ENCODE assay signal across 28 cellular contexts in the genomic region with DNA sequence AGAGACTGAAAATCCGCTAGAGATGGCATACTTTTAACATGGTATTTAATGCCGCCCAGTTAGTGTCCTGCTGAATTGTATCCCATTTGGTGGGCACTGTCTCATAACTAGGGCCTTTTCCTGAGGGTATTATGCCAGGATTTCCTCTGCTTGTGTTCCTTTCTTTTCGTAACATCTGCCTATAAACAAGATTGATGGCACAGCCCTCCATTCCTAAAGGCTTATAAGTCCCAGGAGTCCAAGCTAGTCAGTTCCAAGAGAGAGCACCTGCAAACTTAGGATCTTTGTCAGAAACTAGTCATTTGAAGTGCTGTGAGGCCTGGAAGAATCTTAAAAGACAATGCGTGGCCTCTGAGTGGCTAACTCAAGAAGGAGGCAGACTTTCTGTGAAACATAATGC.
"Had no signal": no experiment of that assay in that cellular context is flagged by ENCODE, and none has a peak within 500 bp of the region (broad histone marks: within the 10 kb centered on the region; RNA-seq: fewer than 3 reads in every experiment).

No MANE protein-coding gene starts in this region.

- H3K27me3 Mint-ChIP-seq: activated CD4-positive, alpha-beta memory T cell treated with anti-CD3 and anti-CD28 coated beads, Interleukin-2, amount 10 ng/mL, durations not matched to agents 7 days and 5 days; activated CD4-positive, alpha-beta T cell treated with anti-CD3 and anti-CD28 coated beads, Interleukin-2, amount 10 ng/mL, durations not matched to agents 24 days and 14 days; activated naive CD4-positive, alpha-beta T cell treated with anti-CD3 and anti-CD28 coated beads, Interleukin-2, amount 50 U/mL, for 24 hours; natural killer cell treated with Interleukin-12 subunit alpha and Interleukin-12 subunit beta and Interleukin-15 and Interleukin-18, amount 100 ng/mL, for 72 hours; stimulated activated memory B cell treated with anti-CD40 and anti-IgM and Interleukin-4, amounts not matched to agents 10 μg/mL and 1 μg/mL and 100 μg/mL, for 72 hours; T-cell had no signal

- H3K27ac Mint-ChIP-seq: activated CD4-positive, alpha-beta memory T cell treated with anti-CD3 and anti-CD28 coated beads, Interleukin-2, amount 10 ng/mL, durations not matched to agents 7 days and 5 days; activated CD4-positive, alpha-beta T cell treated with anti-CD3 and anti-CD28 coated beads, Interleukin-2, amount 10 ng/mL, durations not matched to agents 24 days and 14 days; activated naive CD4-positive, alpha-beta T cell treated with anti-CD3 and anti-CD28 coated beads, Interleukin-2, amount 50 U/mL, for 24 hours; activated T-cell treated with anti-CD3 and anti-CD28 coated beads, Interleukin-2, amount 50 U/mL, for 72 hours; natural killer cell treated with Interleukin-12 subunit alpha and Interleukin-12 subunit beta and Interleukin-15 and Interleukin-18, amount 100 ng/mL, for 72 hours; stimulated activated memory B cell treated with anti-CD40 and anti-IgM and Interleukin-4, amounts not matched to agents 10 μg/mL and 1 μg/mL and 100 μg/mL, for 72 hours; T-cell; T-helper 2 cell treated with Interferon-gamma antibody and Interleukin-4, amounts not matched to agents 5 μg/mL and 100 μg/mL, for 36 hours had no signal

- H3K9me3 ChIP-seq: left ventricle myocardium inferior, right lobe of liver, testis, uterus had no signal

- H3K36me3 Mint-ChIP-seq: stimulated activated memory B cell treated with anti-CD40 and anti-IgM and Interleukin-4, amounts not matched to agents 10 μg/mL and 1 μg/mL and 100 μg/mL, for 72 hours had no signal

- H3K27me3 ChIP-seq: foreskin keratinocyte, hepatocyte, right lobe of liver, testis, uterus had no signal

- ATAC-seq: activated CD4-positive, CD25-positive, alpha-beta regulatory T cell treated with anti-CD3 and anti-CD28 coated beads, Interleukin-2, amount 50 U/mL, for 24 hours; activated T-cell treated with anti-CD3 and anti-CD28 coated beads, Interleukin-2, amount 50 U/mL, for 72 hours; foreskin keratinocyte; natural killer cell treated with Interleukin-12 subunit alpha and Interleukin-12 subunit beta and Interleukin-15 and Interleukin-18, amount 100 ng/mL, for 72 hours; right lobe of liver; stimulated activated memory B cell treated with anti-CD40 and anti-IgM and Interleukin-4, amounts not matched to agents 10 μg/mL and 1 μg/mL and 100 μg/mL, for 72 hours; T-cell had no signal

- H3K4me3 ChIP-seq: coronary artery, hepatocyte, left ventricle myocardium inferior, right lobe of liver, skin epidermis, testis, uterus had no signal

- H3K4me1 Mint-ChIP-seq: activated CD4-positive, alpha-beta T cell treated with anti-CD3 and anti-CD28 coated beads, Interleukin-2, amount 10 ng/mL, durations not matched to agents 24 days and 14 days; activated naive CD4-positive, alpha-beta T cell treated with anti-CD3 and anti-CD28 coated beads, Interleukin-2, amount 50 U/mL, for 24 hours; immature natural killer cell had no signal

- H3K4me3 Mint-ChIP-seq: activated CD4-positive, alpha-beta memory T cell treated with anti-CD3 and anti-CD28 coated beads, Interleukin-2, amount 10 ng/mL, durations not matched to agents 7 days and 5 days; activated CD4-positive, alpha-beta T cell treated with anti-CD3 and anti-CD28 coated beads, Interleukin-2, amount 10 ng/mL, durations not matched to agents 24 days and 14 days; activated naive CD4-positive, alpha-beta T cell treated with anti-CD3 and anti-CD28 coated beads, Interleukin-2, amount 50 U/mL, for 24 hours; activated T-cell treated with anti-CD3 and anti-CD28 coated beads, Interleukin-2, amount 50 U/mL, for 72 hours; immature natural killer cell; natural killer cell treated with Interleukin-12 subunit alpha and Interleukin-12 subunit beta and Interleukin-15 and Interleukin-18, amount 100 ng/mL, for 72 hours; stimulated activated memory B cell treated with anti-CD40 and anti-IgM and Interleukin-4, amounts not matched to agents 10 μg/mL and 1 μg/mL and 100 μg/mL, for 72 hours; T-cell; T-helper 2 cell treated with Interferon-gamma antibody and Interleukin-4, amounts not matched to agents 5 μg/mL and 100 μg/mL, for 36 hours had no signal

- H3K36me3 ChIP-seq: left ventricle myocardium inferior, right lobe of liver, uterus had no signal

- H3K4me1 ChIP-seq: foreskin keratinocyte, left ventricle myocardium inferior, right lobe of liver, testis, uterus had no signal

- H3K9me3 Mint-ChIP-seq: activated CD4-positive, alpha-beta memory T cell treated with anti-CD3 and anti-CD28 coated beads, Interleukin-2, amount 10 ng/mL, durations not matched to agents 7 days and 5 days; activated CD4-positive, alpha-beta T cell treated with anti-CD3 and anti-CD28 coated beads, Interleukin-2, amount 10 ng/mL, durations not matched to agents 24 days and 14 days; activated naive CD4-positive, alpha-beta T cell treated with anti-CD3 and anti-CD28 coated beads, Interleukin-2, amount 50 U/mL, for 24 hours; activated T-cell treated with anti-CD3 and anti-CD28 coated beads, Interleukin-2, amount 50 U/mL, for 72 hours; immature natural killer cell; natural killer cell treated with Interleukin-12 subunit alpha and Interleukin-12 subunit beta and Interleukin-15 and Interleukin-18, amount 100 ng/mL, for 72 hours; stimulated activated memory B cell treated with anti-CD40 and anti-IgM and Interleukin-4, amounts not matched to agents 10 μg/mL and 1 μg/mL and 100 μg/mL, for 72 hours; T-cell; T-helper 2 cell treated with Interferon-gamma antibody and Interleukin-4, amounts not matched to agents 5 μg/mL and 100 μg/mL, for 36 hours had no signal

- H3K27ac ChIP-seq: coronary artery, foreskin keratinocyte, hepatocyte, left ventricle myocardium inferior, right lobe of liver, skin epidermis, testis, uterus, VCaP had no signal

- DNase-seq: activated CD4-positive, alpha-beta memory T cell treated with anti-CD3 and anti-CD28 coated beads, Interleukin-2, amount 10 ng/mL, durations not matched to agents 7 days and 5 days; activated CD4-positive, alpha-beta T cell treated with anti-CD3 and anti-CD28 coated beads, Interleukin-2, amount 10 ng/mL, durations not matched to agents 24 days and 14 days; activated gamma-delta T cell; activated T-cell treated with anti-CD3 and anti-CD28 coated beads, Interleukin-2, amount 50 U/mL, for 72 hours; anterior cingulate cortex; cerebellar nuclear complex; foreskin keratinocyte; immature natural killer cell; kidney glomerular epithelial cell; left ventricle myocardium inferior; mammary epithelial cell; midbrain; occipital lobe; right lobe of liver; stimulated activated CD4-positive, alpha-beta T cell treated with anti-CD3 and anti-CD28 coated beads, Interleukin-1b, Interleukin-23, amount 100 ng/mL, for 48 hours; T-cell; testis; trophoblast cell; uterus had no signal
